1 cellular context compared by ENCODE assay signal in genomic region chr17:7614422-7615264, GRCh38.
TF ChIP-seq lines count a peak whose summit lies in the region.

TSS of gene FXR2 (minus strand) at chr17:7614897. CDS start at chr17:7614532, 365 bp downstream.

TF ChIP-seq in HepG2, 621 proteins besides CTCF, POLR2A, EP300 and RAD21 (continued from another document and continues in another):
- TF ChIP-seq, protein P1, sequence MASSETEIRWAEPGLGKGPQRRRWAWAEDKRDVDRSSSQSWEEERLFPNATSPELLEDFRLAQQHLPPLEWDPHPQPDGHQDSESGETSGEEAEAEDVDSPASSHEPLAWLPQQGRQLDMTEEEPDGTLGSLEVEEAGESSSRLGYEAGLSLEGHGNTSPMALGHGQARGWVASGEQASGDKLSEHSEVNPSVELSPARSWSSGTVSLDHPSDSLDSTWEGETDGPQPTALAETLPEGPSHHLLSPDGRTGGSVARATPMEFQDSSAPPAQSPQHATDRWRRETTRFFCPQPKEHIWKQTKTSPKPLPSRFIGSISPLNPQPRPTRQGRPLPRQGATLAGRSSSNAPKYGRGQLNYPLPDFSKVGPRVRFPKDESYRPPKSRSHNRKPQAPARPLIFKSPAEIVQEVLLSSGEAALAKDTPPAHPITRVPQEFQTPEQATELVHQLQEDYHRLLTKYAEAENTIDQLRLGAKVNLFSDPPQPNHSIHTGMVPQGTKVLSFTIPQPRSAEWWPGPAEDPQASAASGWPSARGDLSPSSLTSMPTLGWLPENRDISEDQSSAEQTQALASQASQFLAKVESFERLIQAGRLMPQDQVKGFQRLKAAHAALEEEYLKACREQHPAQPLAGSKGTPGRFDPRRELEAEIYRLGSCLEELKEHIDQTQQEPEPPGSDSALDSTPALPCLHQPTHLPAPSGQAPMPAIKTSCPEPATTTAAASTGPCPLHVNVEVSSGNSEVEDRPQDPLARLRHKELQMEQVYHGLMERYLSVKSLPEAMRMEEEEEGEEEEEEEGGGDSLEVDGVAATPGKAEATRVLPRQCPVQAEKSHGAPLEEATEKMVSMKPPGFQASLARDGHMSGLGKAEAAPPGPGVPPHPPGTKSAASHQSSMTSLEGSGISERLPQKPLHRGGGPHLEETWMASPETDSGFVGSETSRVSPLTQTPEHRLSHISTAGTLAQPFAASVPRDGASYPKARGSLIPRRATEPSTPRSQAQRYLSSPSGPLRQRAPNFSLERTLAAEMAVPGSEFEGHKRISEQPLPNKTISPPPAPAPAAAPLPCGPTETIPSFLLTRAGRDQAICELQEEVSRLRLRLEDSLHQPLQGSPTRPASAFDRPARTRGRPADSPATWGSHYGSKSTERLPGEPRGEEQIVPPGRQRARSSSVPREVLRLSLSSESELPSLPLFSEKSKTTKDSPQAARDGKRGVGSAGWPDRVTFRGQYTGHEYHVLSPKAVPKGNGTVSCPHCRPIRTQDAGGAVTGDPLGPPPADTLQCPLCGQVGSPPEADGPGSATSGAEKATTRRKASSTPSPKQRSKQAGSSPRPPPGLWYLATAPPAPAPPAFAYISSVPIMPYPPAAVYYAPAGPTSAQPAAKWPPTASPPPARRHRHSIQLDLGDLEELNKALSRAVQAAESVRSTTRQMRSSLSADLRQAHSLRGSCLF (CRISPR knock-in tag; IDR thresholded peaks at IDR 0.05; ENCODE audit: borderline replicate concordance), result no peak
- TF ChIP-seq ARNT2 (CRISPR knock-in tag; IDR thresholded peaks at IDR 0.05; ENCODE audit: low read depth) (0 out of 2 replicates have a peak, but pooled peaks have one; percentile 69), NFYC (CRISPR knock-in tag; IDR thresholded peaks at IDR 0.05) (peak; percentile 88), TEAD2 (CRISPR knock-in tag; IDR thresholded peaks at IDR 0.05) (no peak), ZBTB1 (CRISPR knock-in tag; IDR thresholded peaks at IDR 0.05; ENCODE audit: borderline replicate concordance) (no peak), ZFP82 (CRISPR knock-in tag; IDR thresholded peaks at IDR 0.05; ENCODE audit: borderline replicate concordance) (peak; percentile 78; the same call in 1 of the 2 replicates), STAG1 (CRISPR knock-in tag; IDR thresholded peaks at IDR 0.05) (0 out of 2 replicates have a peak, but pooled peaks have one; percentile 10), RFX5 (IDR thresholded peaks at IDR 0.05; ENCODE audit: low read depth, low read length) (peak; percentile 84), ZNF878 (CRISPR knock-in tag; IDR thresholded peaks at IDR 0.05) (no peak), SRY (CRISPR knock-in tag; IDR thresholded peaks at IDR 0.05) (no peak), BATF2 (CRISPR knock-in tag; IDR thresholded peaks at IDR 0.05) (no peak), NR1H2 (CRISPR knock-in tag; IDR thresholded peaks at IDR 0.05; ENCODE audit: borderline replicate concordance, low read depth) (no peak), SPEN (CRISPR knock-in tag; IDR thresholded peaks at IDR 0.05; ENCODE audit: low read depth) (peak; percentile 44), ZNF256 (CRISPR knock-in tag; conservative IDR thresholded peaks at IDR 0.05) (no peak), ZNF747 (CRISPR knock-in tag; IDR thresholded peaks at IDR 0.05; ENCODE audit: borderline replicate concordance) (0 out of 2 replicates have a peak, but pooled peaks have one; percentile 38), GATA4 (IDR thresholded peaks at IDR 0.05; ENCODE audit: borderline replicate concordance, low read depth) (no peak), ZNF280B (CRISPR knock-in tag; IDR thresholded peaks at IDR 0.05; ENCODE audit: borderline replicate concordance) (peak; percentile 62; the same call in 1 of the 2 replicates), GABPB1 (CRISPR knock-in tag; IDR thresholded peaks at IDR 0.05) (peak; percentile 43), KDM2A (CRISPR knock-in tag; IDR thresholded peaks at IDR 0.05; ENCODE audit: borderline replicate concordance, low read depth) (no peak), ZNF879 (CRISPR knock-in tag; IDR thresholded peaks at IDR 0.05) (no peak), SIN3A (IDR thresholded peaks at IDR 0.05; ENCODE audit: borderline replicate concordance, low read depth, low read length) (peak; percentile 32; the same call in 1 of the 2 replicates), SP1 (IDR thresholded peaks at IDR 0.05) (no peak), SP1 (CRISPR knock-in tag; IDR thresholded peaks at IDR 0.05) (peak; percentile 72; the same call in 1 of the 2 replicates), HES4 (CRISPR knock-in tag; IDR thresholded peaks at IDR 0.05; ENCODE audit: borderline replicate concordance) (peak; percentile 59; the same call in 1 of the 2 replicates), PHF5A (CRISPR knock-in tag; IDR thresholded peaks at IDR 0.05; ENCODE audit: low read depth, unreplicated experiment) (no peak), SAP130 (CRISPR knock-in tag; IDR thresholded peaks at IDR 0.05; ENCODE audit: low read depth) (peak; percentile 71), ZNF205 (CRISPR knock-in tag; IDR thresholded peaks at IDR 0.05) (peak; percentile 78), ZNF441 (CRISPR knock-in tag; IDR thresholded peaks at IDR 0.05; ENCODE audit: borderline replicate concordance) (no peak), ZNF17 (CRISPR knock-in tag; IDR thresholded peaks at IDR 0.05) (no peak), HNRNPUL1 (IDR thresholded peaks at IDR 0.05; ENCODE audit: low read depth, low read length) (no peak), HIC2 (CRISPR knock-in tag; IDR thresholded peaks at IDR 0.05; ENCODE audit: low read depth) (no peak), CREM (IDR thresholded peaks at IDR 0.05) (0 out of 2 replicates have a peak, but pooled peaks have one; percentile 31), CREM (CRISPR knock-in tag; IDR thresholded peaks at IDR 0.05) (no peak), ZNF75D (CRISPR knock-in tag; IDR thresholded peaks at IDR 0.05; ENCODE audit: borderline replicate concordance) (0 out of 2 replicates have a peak, but pooled peaks have one; percentile 40), RORA (CRISPR knock-in tag; IDR thresholded peaks at IDR 0.05) (no peak), ZNF343 (CRISPR knock-in tag; IDR thresholded peaks at IDR 0.05) (no peak), THAP11 (CRISPR knock-in tag; IDR thresholded peaks at IDR 0.05) (peak; percentile 64), TBP (CRISPR knock-in tag; IDR thresholded peaks at IDR 0.05) (0 out of 2 replicates have a peak, but pooled peaks have one; percentile 48), ESRRA (CRISPR knock-in tag; IDR thresholded peaks at IDR 0.05; ENCODE audit: low read depth) (peak; percentile 53; the same call in 1 of the 2 replicates)
- TF ChIP-seq, protein P2, sequence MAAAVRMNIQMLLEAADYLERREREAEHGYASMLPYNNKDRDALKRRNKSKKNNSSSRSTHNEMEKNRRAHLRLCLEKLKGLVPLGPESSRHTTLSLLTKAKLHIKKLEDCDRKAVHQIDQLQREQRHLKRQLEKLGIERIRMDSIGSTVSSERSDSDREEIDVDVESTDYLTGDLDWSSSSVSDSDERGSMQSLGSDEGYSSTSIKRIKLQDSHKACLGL (CRISPR knock-in tag; IDR thresholded peaks at IDR 0.05), result no peak
- TF ChIP-seq, protein P3, sequence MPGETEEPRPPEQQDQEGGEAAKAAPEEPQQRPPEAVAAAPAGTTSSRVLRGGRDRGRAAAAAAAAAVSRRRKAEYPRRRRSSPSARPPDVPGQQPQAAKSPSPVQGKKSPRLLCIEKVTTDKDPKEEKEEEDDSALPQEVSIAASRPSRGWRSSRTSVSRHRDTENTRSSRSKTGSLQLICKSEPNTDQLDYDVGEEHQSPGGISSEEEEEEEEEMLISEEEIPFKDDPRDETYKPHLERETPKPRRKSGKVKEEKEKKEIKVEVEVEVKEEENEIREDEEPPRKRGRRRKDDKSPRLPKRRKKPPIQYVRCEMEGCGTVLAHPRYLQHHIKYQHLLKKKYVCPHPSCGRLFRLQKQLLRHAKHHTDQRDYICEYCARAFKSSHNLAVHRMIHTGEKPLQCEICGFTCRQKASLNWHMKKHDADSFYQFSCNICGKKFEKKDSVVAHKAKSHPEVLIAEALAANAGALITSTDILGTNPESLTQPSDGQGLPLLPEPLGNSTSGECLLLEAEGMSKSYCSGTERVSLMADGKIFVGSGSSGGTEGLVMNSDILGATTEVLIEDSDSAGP (CRISPR knock-in tag; IDR thresholded peaks at IDR 0.05; ENCODE audit: borderline replicate concordance), result no peak; the same call in 1 of the 2 replicates
- TF ChIP-seq, protein P4, sequence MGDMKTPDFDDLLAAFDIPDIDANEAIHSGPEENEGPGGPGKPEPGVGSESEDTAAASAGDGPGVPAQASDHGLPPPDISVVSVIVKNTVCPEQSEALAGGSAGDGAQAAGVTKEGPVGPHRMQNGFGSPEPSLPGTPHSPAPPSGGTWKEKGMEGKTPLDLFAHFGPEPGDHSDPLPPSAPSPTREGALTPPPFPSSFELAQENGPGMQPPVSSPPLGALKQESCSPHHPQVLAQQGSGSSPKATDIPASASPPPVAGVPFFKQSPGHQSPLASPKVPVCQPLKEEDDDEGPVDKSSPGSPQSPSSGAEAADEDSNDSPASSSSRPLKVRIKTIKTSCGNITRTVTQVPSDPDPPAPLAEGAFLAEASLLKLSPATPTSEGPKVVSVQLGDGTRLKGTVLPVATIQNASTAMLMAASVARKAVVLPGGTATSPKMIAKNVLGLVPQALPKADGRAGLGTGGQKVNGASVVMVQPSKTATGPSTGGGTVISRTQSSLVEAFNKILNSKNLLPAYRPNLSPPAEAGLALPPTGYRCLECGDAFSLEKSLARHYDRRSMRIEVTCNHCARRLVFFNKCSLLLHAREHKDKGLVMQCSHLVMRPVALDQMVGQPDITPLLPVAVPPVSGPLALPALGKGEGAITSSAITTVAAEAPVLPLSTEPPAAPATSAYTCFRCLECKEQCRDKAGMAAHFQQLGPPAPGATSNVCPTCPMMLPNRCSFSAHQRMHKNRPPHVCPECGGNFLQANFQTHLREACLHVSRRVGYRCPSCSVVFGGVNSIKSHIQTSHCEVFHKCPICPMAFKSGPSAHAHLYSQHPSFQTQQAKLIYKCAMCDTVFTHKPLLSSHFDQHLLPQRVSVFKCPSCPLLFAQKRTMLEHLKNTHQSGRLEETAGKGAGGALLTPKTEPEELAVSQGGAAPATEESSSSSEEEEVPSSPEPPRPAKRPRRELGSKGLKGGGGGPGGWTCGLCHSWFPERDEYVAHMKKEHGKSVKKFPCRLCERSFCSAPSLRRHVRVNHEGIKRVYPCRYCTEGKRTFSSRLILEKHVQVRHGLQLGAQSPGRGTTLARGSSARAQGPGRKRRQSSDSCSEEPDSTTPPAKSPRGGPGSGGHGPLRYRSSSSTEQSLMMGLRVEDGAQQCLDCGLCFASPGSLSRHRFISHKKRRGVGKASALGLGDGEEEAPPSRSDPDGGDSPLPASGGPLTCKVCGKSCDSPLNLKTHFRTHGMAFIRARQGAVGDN (CRISPR knock-in tag; IDR thresholded peaks at IDR 0.05), result peak; percentile 63
- TF ChIP-seq, protein P5, sequence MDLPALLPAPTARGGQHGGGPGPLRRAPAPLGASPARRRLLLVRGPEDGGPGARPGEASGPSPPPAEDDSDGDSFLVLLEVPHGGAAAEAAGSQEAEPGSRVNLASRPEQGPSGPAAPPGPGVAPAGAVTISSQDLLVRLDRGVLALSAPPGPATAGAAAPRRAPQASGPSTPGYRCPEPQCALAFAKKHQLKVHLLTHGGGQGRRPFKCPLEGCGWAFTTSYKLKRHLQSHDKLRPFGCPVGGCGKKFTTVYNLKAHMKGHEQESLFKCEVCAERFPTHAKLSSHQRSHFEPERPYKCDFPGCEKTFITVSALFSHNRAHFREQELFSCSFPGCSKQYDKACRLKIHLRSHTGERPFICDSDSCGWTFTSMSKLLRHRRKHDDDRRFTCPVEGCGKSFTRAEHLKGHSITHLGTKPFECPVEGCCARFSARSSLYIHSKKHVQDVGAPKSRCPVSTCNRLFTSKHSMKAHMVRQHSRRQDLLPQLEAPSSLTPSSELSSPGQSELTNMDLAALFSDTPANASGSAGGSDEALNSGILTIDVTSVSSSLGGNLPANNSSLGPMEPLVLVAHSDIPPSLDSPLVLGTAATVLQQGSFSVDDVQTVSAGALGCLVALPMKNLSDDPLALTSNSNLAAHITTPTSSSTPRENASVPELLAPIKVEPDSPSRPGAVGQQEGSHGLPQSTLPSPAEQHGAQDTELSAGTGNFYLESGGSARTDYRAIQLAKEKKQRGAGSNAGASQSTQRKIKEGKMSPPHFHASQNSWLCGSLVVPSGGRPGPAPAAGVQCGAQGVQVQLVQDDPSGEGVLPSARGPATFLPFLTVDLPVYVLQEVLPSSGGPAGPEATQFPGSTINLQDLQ (CRISPR knock-in tag; IDR thresholded peaks at IDR 0.05), result 0 out of 2 replicates have a peak, but pooled peaks have one; percentile 3
- TF ChIP-seq, protein P6, sequence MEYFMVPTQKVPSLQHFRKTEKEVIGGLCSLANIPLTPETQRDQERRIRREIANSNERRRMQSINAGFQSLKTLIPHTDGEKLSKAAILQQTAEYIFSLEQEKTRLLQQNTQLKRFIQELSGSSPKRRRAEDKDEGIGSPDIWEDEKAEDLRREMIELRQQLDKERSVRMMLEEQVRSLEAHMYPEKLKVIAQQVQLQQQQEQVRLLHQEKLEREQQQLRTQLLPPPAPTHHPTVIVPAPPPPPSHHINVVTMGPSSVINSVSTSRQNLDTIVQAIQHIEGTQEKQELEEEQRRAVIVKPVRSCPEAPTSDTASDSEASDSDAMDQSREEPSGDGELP (IDR thresholded peaks at IDR 0.05; ENCODE audit: borderline replicate concordance, low read depth), result no peak
